In the genomic region with DNA sequence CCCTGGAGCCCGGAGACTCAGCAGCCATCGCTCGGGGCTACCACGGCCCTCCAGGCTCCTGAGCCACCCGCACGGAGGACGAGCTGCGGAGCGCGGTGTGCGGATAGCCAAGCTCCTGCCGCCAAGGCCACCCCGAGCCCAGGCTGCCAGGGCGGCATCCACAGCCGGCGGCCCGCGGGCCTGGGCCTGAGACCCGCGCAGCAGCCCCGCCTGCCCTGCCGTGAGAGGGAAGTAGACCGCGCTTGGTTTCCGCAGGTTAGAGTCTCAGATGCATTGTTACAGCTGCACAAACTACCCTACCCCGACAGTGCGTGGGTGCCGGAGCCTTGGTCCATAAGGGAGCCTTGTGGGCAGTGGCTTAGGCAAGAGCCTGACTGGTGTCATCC, we compare ENCODE assay signal across 12 cellular contexts.
A peak's percentile ranks its signal among the peaks of the same experiment; 100 is the strongest.
DNase-seq lines count a peak whose midpoint lies in the region; ATAC-seq and TF ChIP-seq lines count a peak whose summit lies in the region.
"Had no signal": no experiment of that assay in that cellular context is flagged by ENCODE, and none has a peak within 500 bp of the region (broad histone marks: within the 10 kb centered on the region; RNA-seq: fewer than 3 reads in every experiment).

No MANE protein-coding gene starts in this region.

- intact Hi-C loops in stomach (cut with DNase I; ENCODE audit: low total_unique reads): no loop called here
- intact Hi-C loops in activated T-helper 2 cell treated with anti-CD3 and anti-CD28 coated beads, Interferon-gamma antibody, Interleukin-2, Interleukin-4, amounts not matched to agents 10 μg/mL and 5 μg/mL and 100 μg/mL, durations not matched to agents 14 hours and 24 hours and 36 hours (cut with micrococcal nuclease): no loop called here

- H3K27me3 Mint-ChIP-seq in chondrocyte (ENCODE audit: low read depth): peaks cover 4% of the 10 kb centered on the region
- H3K27me3 Mint-ChIP-seq in activated T-helper 2 cell treated with anti-CD3 and anti-CD28 coated beads, Interferon-gamma antibody, Interleukin-2, Interleukin-4, amounts not matched to agents 10 μg/mL and 5 μg/mL and 100 μg/mL, durations not matched to agents 14 hours and 24 hours and 36 hours (ENCODE audit: low read depth): peaks cover 25% of the 10 kb centered on the region

- H3K36me3 Mint-ChIP-seq in chondrocyte (ENCODE audit: low read depth): no peaks in the 10 kb centered on the region
- H3K36me3 Mint-ChIP-seq in activated T-helper 2 cell treated with anti-CD3 and anti-CD28 coated beads, Interferon-gamma antibody, Interleukin-2, Interleukin-4, amounts not matched to agents 10 μg/mL and 5 μg/mL and 100 μg/mL, durations not matched to agents 14 hours and 24 hours and 36 hours (ENCODE audit: low read depth): no peaks in the 10 kb centered on the region

- no peaks in the 10 kb centered on the region for H3K36me3 ChIP-seq in stomach
- H3K36me3 ChIP-seq: adrenal gland had no signal

- peaks cover 0 to 13% (median 8%) of the 10 kb centered on the region in 4 donors for H3K4me1 ChIP-seq in stomach
- H3K4me1 ChIP-seq: adrenal gland had no signal

- H3K27ac ChIP-seq in stomach: peak overlapping the region in 4 of 5 donors; percentile 15 to 71 (median 49)

- DNase-seq in astrocyte of the hippocampus (ENCODE audit: low read depth, low spot score) (peak; percentile 14), left lobe of liver (ENCODE audit: low spot score) (no peak), stomach (no peak), chondrocyte (ENCODE audit: low spot score) (no peak)
- no peak for DNase-seq in activated T-helper 2 cell treated with anti-CD3 and anti-CD28 coated beads, Interferon-gamma antibody, Interleukin-2, Interleukin-4, amounts not matched to agents 10 μg/mL and 5 μg/mL and 100 μg/mL, durations not matched to agents 14 hours and 24 hours and 36 hours (ENCODE audit: low spot score)
- DNase-seq: activated CD4-positive, alpha-beta T cell treated with anti-CD3 and anti-CD28 coated beads, Interleukin-2, amount 50 U/mL, for 48 hours; NCI-H1436; SHP77 had no signal

- H3K4me3 Mint-ChIP-seq in chondrocyte (ENCODE audit: unreplicated experiment): no peak overlapping the region
- H3K4me3 Mint-ChIP-seq in activated T-helper 2 cell treated with anti-CD3 and anti-CD28 coated beads, Interferon-gamma antibody, Interleukin-2, Interleukin-4, amounts not matched to agents 10 μg/mL and 5 μg/mL and 100 μg/mL, durations not matched to agents 14 hours and 24 hours and 36 hours (ENCODE audit: low read depth): no peak overlapping the region

- ATAC-seq in GM19395 (IDR thresholded peaks at IDR 0.05; ENCODE audit: unreplicated experiment): peak; percentile 51
- ATAC-seq in left lobe of liver: peak; percentile 13
- no peak for ATAC-seq in HG02885 (IDR thresholded peaks at IDR 0.05; ENCODE audit: poor library complexity, unreplicated experiment)
- ATAC-seq in GM18505 (IDR thresholded peaks at IDR 0.05; ENCODE audit: unreplicated experiment): no peak

- TF ChIP-seq POLR2A in stomach (IDR thresholded peaks at IDR 0.05) (no peak), GM18505 (IDR thresholded peaks at IDR 0.05; ENCODE audit: borderline replicate concordance, extremely low read depth, insufficient read depth, insufficient read length) (no peak)

- H3K4me3 ChIP-seq in stomach: peak overlapping the region; percentile 37 to 53 (median 48)

- peaks cover 7% of the 10 kb centered on the region for H3K9me3 Mint-ChIP-seq in chondrocyte (ENCODE audit: low read depth)
- H3K9me3 Mint-ChIP-seq in activated T-helper 2 cell treated with anti-CD3 and anti-CD28 coated beads, Interferon-gamma antibody, Interleukin-2, Interleukin-4, amounts not matched to agents 10 μg/mL and 5 μg/mL and 100 μg/mL, durations not matched to agents 14 hours and 24 hours and 36 hours: no peaks in the 10 kb centered on the region

- H3K27ac Mint-ChIP-seq in chondrocyte (ENCODE audit: unreplicated experiment): no peak overlapping the region
- no peak overlapping the region for H3K27ac Mint-ChIP-seq in activated T-helper 2 cell treated with anti-CD3 and anti-CD28 coated beads, Interferon-gamma antibody, Interleukin-2, Interleukin-4, amounts not matched to agents 10 μg/mL and 5 μg/mL and 100 μg/mL, durations not matched to agents 14 hours and 24 hours and 36 hours

- H3K9me3 ChIP-seq in stomach: no peaks in the 10 kb centered on the region
- H3K9me3 ChIP-seq: adrenal gland had no signal

- no peak for TF ChIP-seq CTCF in stomach (IDR thresholded peaks at IDR 0.05)
- TF ChIP-seq CTCF in chondrocyte (IDR thresholded peaks at IDR 0.05): no peak

- peaks cover 0 to 20% (median 10%) of the 10 kb centered on the region in 3 donors for H3K27me3 ChIP-seq in stomach
- H3K27me3 ChIP-seq: adrenal gland had no signal

- 36 to 67% (median 54%) methylated on average over 11 to 28 of the region's 28 CpGs for WGBS in stomach, 5 donors

- TF ChIP-seq EP300 in stomach (IDR thresholded peaks at IDR 0.05): no peak

- H3K4me1 Mint-ChIP-seq in chondrocyte (ENCODE audit: low read depth): peaks cover 3% of the 10 kb centered on the region
- no peaks in the 10 kb centered on the region for H3K4me1 Mint-ChIP-seq in activated T-helper 2 cell treated with anti-CD3 and anti-CD28 coated beads, Interferon-gamma antibody, Interleukin-2, Interleukin-4, amounts not matched to agents 10 μg/mL and 5 μg/mL and 100 μg/mL, durations not matched to agents 14 hours and 24 hours and 36 hours (ENCODE audit: low read depth)

Comparison
In these comparisons a context has a peak if more than half of its experiments do, and no peak if none do; other contexts are left out.
1. ATAC-seq: peak in GM19395 (single experiment) and left lobe of liver (single experiment); none in HG02885 (single experiment) and GM18505 (single experiment).